ENCODE assay signal across 8 cellular contexts in the genomic region with DNA sequence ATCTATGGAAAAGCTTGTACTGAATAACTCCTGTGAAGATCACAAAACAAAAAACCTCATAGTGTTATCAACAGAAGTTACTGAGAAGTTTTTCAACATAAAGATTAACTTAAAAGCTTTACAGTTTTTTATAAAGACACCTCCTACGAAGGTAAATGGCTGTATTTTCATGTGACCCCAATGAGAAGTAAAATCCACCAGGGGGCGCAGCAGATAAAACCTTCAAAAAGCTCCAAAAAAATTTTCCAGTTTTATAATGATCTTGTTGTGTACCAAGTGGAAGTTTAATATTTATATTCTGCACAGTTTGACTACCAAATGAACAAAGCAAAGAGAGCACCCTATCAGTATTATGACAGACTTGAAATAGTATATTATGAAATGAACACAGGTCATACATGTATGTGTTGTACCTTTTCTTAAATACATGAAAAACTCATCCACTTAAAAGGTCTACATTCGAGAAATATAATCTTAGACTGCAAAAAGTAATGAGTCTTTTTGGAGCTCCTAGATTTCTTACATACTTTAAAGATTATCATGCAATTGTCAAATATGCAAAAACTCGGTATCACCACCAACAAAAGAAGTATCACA. TPM values are rescaled to one million over a fixed set of nuclear protein-coding genes. Genes with fewer than 3 reads are reported as not detected.
DNase-seq lines count a peak whose midpoint lies in the region; ATAC-seq and TF ChIP-seq lines count a peak whose summit lies in the region.

No MANE protein-coding gene starts in this region.

- no peak overlapping the region for H3K9ac ChIP-seq in fibroblast of lung (ENCODE audit: insufficient read depth, low read length)

- DNase-seq in Caki2 (ENCODE audit: low read depth) = peak; percentile 34
- DNase-seq in LHCN-M2 (ENCODE audit: low read depth) = peak; percentile 30
- DNase-seq in activated CD4-positive, alpha-beta T cell treated with anti-CD3 and anti-CD28 coated beads for 1 hour = peak; percentile 15
- peak; percentile 39 to 76 for DNase-seq in fibroblast of lung (ENCODE audit: low read depth in 2 of 2)
- peak; percentile 26 for DNase-seq in putamen (ENCODE audit: low spot score)

- no peak overlapping the region for H3K27ac ChIP-seq in fibroblast of lung (ENCODE audit: insufficient read depth, low read length)

- no peaks in the 10 kb centered on the region for H3K27me3 ChIP-seq in fibroblast of lung (ENCODE audit: control insufficient read depth, insufficient read depth, low read length)

- TF ChIP-seq CTCF in fibroblast of lung (conservative IDR thresholded peaks at IDR 0.05 in 1 of 2, IDR thresholded peaks at IDR 0.05 in 1 of 2; ENCODE audit: low read depth in 1 of 2, low read length in 2 of 2) = peak; percentile 35 to 62

- H4K20me1 ChIP-seq in fibroblast of lung (ENCODE audit: control insufficient read depth, extremely low read depth, insufficient read depth, low read length) = no peaks in the 10 kb centered on the region

- no peak overlapping the region for H3K4me2 ChIP-seq in fibroblast of lung (ENCODE audit: extremely low read depth, insufficient read depth, low read length)

- no peak overlapping the region for H3K4me3 ChIP-seq in fibroblast of lung (replicated peaks in 1 of 4; ENCODE audit: control extremely low read depth in 1 of 4, insufficient read depth in 1 of 4, low read depth in 3 of 4, low read length in 4 of 4)

- H2AFZ ChIP-seq in fibroblast of lung (ENCODE audit: low read length) = no peak overlapping the region

- H3K79me2 ChIP-seq in fibroblast of lung (ENCODE audit: control insufficient read depth, insufficient read depth, low read length) = peaks cover 61% of the 10 kb centered on the region

- in situ Hi-C loops in Caki2 (cut with HindIII; ENCODE audit: low pct_unique_long_range_greater_than_20kb, low sequenced_read_pairs) = no loop called here

- no peak for ATAC-seq in HG02885 (IDR thresholded peaks at IDR 0.05; ENCODE audit: poor library complexity, unreplicated experiment)
- ATAC-seq in GM19467 (IDR thresholded peaks at IDR 0.05; ENCODE audit: unreplicated experiment) = no peak
- no peak for ATAC-seq in esophagus mucosa

- no peaks in the 10 kb centered on the region for H3K36me3 ChIP-seq in fibroblast of lung (ENCODE audit: control insufficient read depth, insufficient read depth, low read length)

- no peaks in the 10 kb centered on the region for H3K9me3 ChIP-seq in fibroblast of lung (ENCODE audit: control insufficient read depth, insufficient read depth, low read depth, low read length)

- H3K4me1 ChIP-seq in fibroblast of lung (ENCODE audit: control insufficient read depth, extremely low read depth, insufficient read depth, low read length) = peaks cover 11% of the 10 kb centered on the region

RNA-seq across cellular contexts. Expression of a gene that starts 38.5 kb away (rescaled TPM):
- 29.2 and 30.9 TPM in 2 replicates for total RNA-seq in Caki2 (2014; rRNA removed; shearing (Covaris generic); ENCODE audit: low replicate concordance)
- total RNA-seq in LHCN-M2 (2014; rRNA removed) (31.7 and 35.3 TPM in 2 replicates), fibroblast of lung (12.9 and 14.4 TPM in 2 replicates), esophagus mucosa (10.8 TPM)
- polyA plus RNA-seq in LHCN-M2 (2012) = 12.7 TPM
- polyA plus RNA-seq in fibroblast of lung = 13.4 and 18.1 TPM in 2 replicates
- 12.1 and 16.4 TPM in 2 replicates for polyA plus RNA-seq in fibroblast of lung (2012)
- 2.6 and 3.5 TPM in 2 replicates for polyA minus RNA-seq in fibroblast of lung (ENCODE audit: low replicate concordance)

RNA-seq across cellular contexts. Expression of a gene that starts 56.1 kb away (rescaled TPM):
- total RNA-seq in Caki2 (2014; rRNA removed; shearing (Covaris generic); ENCODE audit: low replicate concordance) = 12.9 and 21.7 TPM in 2 replicates
- 20.2 and 23.5 TPM in 2 replicates for total RNA-seq in LHCN-M2 (2014; rRNA removed)
- polyA plus RNA-seq in LHCN-M2 (2012) = 23.6 TPM
- total RNA-seq in fibroblast of lung = 18.0 and 22.8 TPM in 2 replicates
- polyA plus RNA-seq in fibroblast of lung = 46.1 and 51.3 TPM in 2 replicates
- polyA plus RNA-seq in fibroblast of lung (2012) = 46.5 and 49.4 TPM in 2 replicates
- 4.2 and 5.7 TPM in 2 replicates for polyA minus RNA-seq in fibroblast of lung (ENCODE audit: low replicate concordance)
- total RNA-seq in esophagus mucosa = 40.8 TPM
